Comparison of ENCODE assay signal across 15 cellular contexts in the genomic region with DNA sequence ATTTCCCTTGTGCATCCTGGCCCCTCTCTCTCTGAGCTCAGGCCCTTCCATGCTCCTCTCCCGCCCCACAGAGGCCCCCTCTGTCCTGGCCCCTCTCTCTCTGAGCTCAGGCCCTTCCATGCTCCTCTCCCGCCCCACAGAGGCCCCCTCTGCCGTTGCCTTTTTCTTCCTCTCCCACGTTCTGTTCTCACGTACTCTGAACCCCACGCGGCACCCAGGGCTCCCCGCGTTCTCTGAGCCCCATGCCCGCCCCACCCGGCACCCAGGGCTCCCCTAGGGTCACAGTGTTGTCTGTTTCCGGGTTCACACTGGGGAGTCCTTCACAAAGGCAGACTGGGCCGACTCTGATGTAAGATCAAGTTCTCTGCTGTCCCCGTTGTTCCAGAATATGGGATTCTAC.
"Had no signal": no experiment of that assay in that cellular context is flagged by ENCODE, and none has a peak within 500 bp of the region (broad histone marks: within the 10 kb centered on the region; RNA-seq: fewer than 3 reads in every experiment).

No MANE protein-coding gene starts in this region.

- H3K4me1 ChIP-seq: psoas muscle, uterus had no signal

- H3K4me1 Mint-ChIP-seq: activated T-helper 17 cell treated with anti-CD3 and anti-CD28 coated beads, Interleukin-2, amount 50 U/mL, for 72 hours had no signal

- H3K4me3 Mint-ChIP-seq: activated CD4-positive, alpha-beta memory T cell treated with anti-CD3 and anti-CD28 coated beads for 36 hours; activated CD8-positive, alpha-beta memory T cell treated with anti-CD3 and anti-CD28 coated beads, Interleukin-2, amount 10 ng/mL, durations not matched to agents 7 days and 5 days; activated T-helper 17 cell treated with anti-CD3 and anti-CD28 coated beads, Interleukin-2, amount 50 U/mL, for 72 hours had no signal

- H3K4me3 ChIP-seq: body of pancreas, psoas muscle, skin epidermis, uterus had no signal

- ATAC-seq: activated CD8-positive, alpha-beta memory T cell treated with anti-CD3 and anti-CD28 coated beads, Interleukin-2, amount 10 ng/mL, durations not matched to agents 7 days and 5 days; activated T-helper 17 cell treated with anti-CD3 and anti-CD28 coated beads, Interleukin-2, amount 50 U/mL, for 72 hours; body of pancreas; psoas muscle; right cardiac atrium had no signal

- DNase-seq: activated CD4-positive, alpha-beta memory T cell treated with anti-CD3 and anti-CD28 coated beads for 36 hours; activated CD4-positive, alpha-beta T cell treated with anti-CD3 and anti-CD28 coated beads for 4 hours; activated CD8-positive, alpha-beta memory T cell treated with anti-CD3 and anti-CD28 coated beads, Interleukin-2, amount 10 ng/mL, durations not matched to agents 7 days and 5 days; activated naive CD4-positive, alpha-beta T cell; activated T-cell treated with anti-CD3 and anti-CD28 coated beads, Interleukin-2, amount 50 U/mL, for 1 hour; body of pancreas; central memory CD4-positive, alpha-beta T cell; erythroblast; midbrain; psoas muscle; right cardiac atrium; stimulated activated CD4-positive, alpha-beta T cell treated with anti-CD3 and anti-CD28 coated beads, Interleukin-4, amount 100 ng/mL, for 1 hour; uterus had no signal

- H3K27ac ChIP-seq: body of pancreas, psoas muscle, skin epidermis, uterus had no signal

- H3K9me3 Mint-ChIP-seq: activated CD4-positive, alpha-beta memory T cell treated with anti-CD3 and anti-CD28 coated beads for 36 hours; activated T-helper 17 cell treated with anti-CD3 and anti-CD28 coated beads, Interleukin-2, amount 50 U/mL, for 72 hours had no signal

- H3K36me3 ChIP-seq: uterus had no signal

- H3K36me3 Mint-ChIP-seq: activated CD4-positive, alpha-beta memory T cell treated with anti-CD3 and anti-CD28 coated beads for 36 hours; activated CD8-positive, alpha-beta memory T cell treated with anti-CD3 and anti-CD28 coated beads, Interleukin-2, amount 10 ng/mL, durations not matched to agents 7 days and 5 days had no signal

- H3K9me3 ChIP-seq: body of pancreas, psoas muscle, uterus had no signal

- H3K27me3 ChIP-seq: body of pancreas, uterus had no signal

- H3K27ac Mint-ChIP-seq: activated CD4-positive, alpha-beta memory T cell treated with anti-CD3 and anti-CD28 coated beads for 36 hours; activated CD8-positive, alpha-beta memory T cell treated with anti-CD3 and anti-CD28 coated beads, Interleukin-2, amount 10 ng/mL, durations not matched to agents 7 days and 5 days; activated T-helper 17 cell treated with anti-CD3 and anti-CD28 coated beads, Interleukin-2, amount 50 U/mL, for 72 hours had no signal
